Comparison of ENCODE assay signal across 13 cellular contexts in genomic region chr7:91929463-91929862, GRCh38. TPM values are rescaled to one million over a fixed set of nuclear protein-coding genes. Genes with fewer than 3 reads are reported as not detected.
A peak's percentile ranks its signal among the peaks of the same experiment; 100 is the strongest.
DNase-seq lines count a peak whose midpoint lies in the region; ATAC-seq and TF ChIP-seq lines count a peak whose summit lies in the region.
"Had no signal": no experiment of that assay in that cellular context is flagged by ENCODE, and none has a peak within 500 bp of the region (broad histone marks: within the 10 kb centered on the region; RNA-seq: fewer than 3 reads in every experiment).

No MANE protein-coding gene starts in this region.

- H3K9me3 Mint-ChIP-seq in activated CD8-positive, alpha-beta T cell treated with anti-CD3 and anti-CD28 coated beads for 36 hours, result no peaks in the 10 kb centered on the region
- no peaks in the 10 kb centered on the region for H3K9me3 Mint-ChIP-seq in endothelial cell (ENCODE audit: unreplicated experiment)
- H3K9me3 Mint-ChIP-seq: activated naive CD4-positive, alpha-beta T cell treated with anti-CD3 and anti-CD28 coated beads, Interleukin-2, amount 50 U/mL, for 24 hours; immature natural killer cell had no signal

- peaks cover 10% of the 10 kb centered on the region for H3K4me1 Mint-ChIP-seq in activated CD8-positive, alpha-beta T cell treated with anti-CD3 and anti-CD28 coated beads for 36 hours (ENCODE audit: low read depth)
- H3K4me1 Mint-ChIP-seq in endothelial cell (ENCODE audit: unreplicated experiment), result no peaks in the 10 kb centered on the region
- H3K4me1 Mint-ChIP-seq: immature natural killer cell had no signal

- H3K36me3 Mint-ChIP-seq in activated CD8-positive, alpha-beta T cell treated with anti-CD3 and anti-CD28 coated beads for 36 hours (ENCODE audit: low read depth), result no peaks in the 10 kb centered on the region
- H3K36me3 Mint-ChIP-seq in endothelial cell (ENCODE audit: low read depth, unreplicated experiment), result no peaks in the 10 kb centered on the region
- H3K36me3 Mint-ChIP-seq: activated naive CD4-positive, alpha-beta T cell treated with anti-CD3 and anti-CD28 coated beads, Interleukin-2, amount 50 U/mL, for 24 hours; immature natural killer cell had no signal

- DNase-seq in DMS53 treated with DMSO at 0.1 percent for 48 hours (lab: John Stamatoyannopoulos, UW; ENCODE audit: unreplicated experiment) (peak; percentile 74), endothelial cell (ENCODE audit: low spot score) (no peak)
- no peak for DNase-seq in activated CD8-positive, alpha-beta T cell treated with anti-CD3 and anti-CD28 coated beads for 36 hours
- no peak for DNase-seq in stimulated activated CD4-positive, alpha-beta T cell treated with anti-CD3 and anti-CD28 coated beads, Interleukin-2, amount 100 ng/mL, for 48 hours
- DNase-seq in effector CD8-positive, alpha-beta T cell (lab: John Stamatoyannopoulos, UW), result no peak
- DNase-seq: immature natural killer cell; NCI-H1436 treated with DMSO at 0.1 percent for 48 hours; stimulated activated CD4-positive, alpha-beta T cell treated with anti-CD3 and anti-CD28 coated beads, Interleukin-4, amount 100 ng/mL, for 4 hours; upper lobe of right lung had no signal

- ATAC-seq in GM19397 (IDR thresholded peaks at IDR 0.05; ENCODE audit: unreplicated experiment) (peak; percentile 73), HG03103 (IDR thresholded peaks at IDR 0.05; ENCODE audit: low read depth, unreplicated experiment) (peak; percentile 82), GM21360 (IDR thresholded peaks at IDR 0.05; ENCODE audit: unreplicated experiment) (no peak)
- ATAC-seq in activated CD8-positive, alpha-beta T cell treated with anti-CD3 and anti-CD28 coated beads for 36 hours, result peak; percentile 95
- ATAC-seq: upper lobe of right lung had no signal

- no peak overlapping the region for H3K4me3 Mint-ChIP-seq in activated CD8-positive, alpha-beta T cell treated with anti-CD3 and anti-CD28 coated beads for 36 hours
- H3K4me3 Mint-ChIP-seq in endothelial cell (ENCODE audit: unreplicated experiment), result no peak overlapping the region
- H3K4me3 Mint-ChIP-seq: activated naive CD4-positive, alpha-beta T cell treated with anti-CD3 and anti-CD28 coated beads, Interleukin-2, amount 50 U/mL, for 24 hours; immature natural killer cell had no signal

- peaks cover 5% of the 10 kb centered on the region for H3K27me3 Mint-ChIP-seq in activated CD8-positive, alpha-beta T cell treated with anti-CD3 and anti-CD28 coated beads for 36 hours
- peaks cover 2% of the 10 kb centered on the region for H3K27me3 Mint-ChIP-seq in endothelial cell (ENCODE audit: unreplicated experiment)

- POLR2A ChIA-PET in activated CD8-positive, alpha-beta T cell treated with anti-CD3 and anti-CD28 coated beads for 36 hours (lab: Charles Lee), result no interaction called here

- intact Hi-C loops in activated CD8-positive, alpha-beta T cell treated with anti-CD3 and anti-CD28 coated beads for 36 hours (cut with micrococcal nuclease), result no loop called here

- no peak for TF ChIP-seq CTCF in activated CD8-positive, alpha-beta T cell treated with anti-CD3 and anti-CD28 coated beads for 36 hours (IDR thresholded peaks at IDR 0.05)
- TF ChIP-seq CTCF in endothelial cell (IDR thresholded peaks at IDR 0.05; ENCODE audit: unreplicated experiment), result no peak

- peak overlapping the region; percentile 62 for H3K27ac Mint-ChIP-seq in activated CD8-positive, alpha-beta T cell treated with anti-CD3 and anti-CD28 coated beads for 36 hours
- H3K27ac Mint-ChIP-seq in endothelial cell (ENCODE audit: unreplicated experiment), result no peak overlapping the region
- H3K27ac Mint-ChIP-seq: activated naive CD4-positive, alpha-beta T cell treated with anti-CD3 and anti-CD28 coated beads, Interleukin-2, amount 50 U/mL, for 24 hours; immature natural killer cell had no signal

- CTCF ChIA-PET in activated CD8-positive, alpha-beta T cell treated with anti-CD3 and anti-CD28 coated beads for 36 hours (lab: Charles Lee), result no interaction called here

RNA-seq across cellular contexts. Expression of gene AKAP9, which starts 11.2 kb away (rescaled TPM):
- 10 to 100 TPM; 24.8 to 28.4 TPM for total RNA-seq in activated CD8-positive, alpha-beta T cell treated with anti-CD3 and anti-CD28 coated beads for 36 hours
- 37.6 TPM for total RNA-seq in endothelial cell (ENCODE audit: unreplicated experiment)

RNA-seq across cellular contexts. Expression of gene MTERF1, which starts 49.0 kb away (rescaled TPM):
- 10 to 100 TPM; 15.9 to 16.9 TPM for total RNA-seq in activated CD8-positive, alpha-beta T cell treated with anti-CD3 and anti-CD28 coated beads for 36 hours
- total RNA-seq in endothelial cell (ENCODE audit: unreplicated experiment), result 14.8 TPM
